In genomic region chr17:77119668-77120301, GRCh38 we compare ENCODE assay signal across 23 cellular contexts. TPM values are rescaled to one million over a fixed set of nuclear protein-coding genes. Genes with fewer than 3 reads are reported as not detected.
A peak's percentile ranks its signal among the peaks of the same experiment; 100 is the strongest.
DNase-seq lines count a peak whose midpoint lies in the region; ATAC-seq and TF ChIP-seq lines count a peak whose summit lies in the region.
"Had no signal": no experiment of that assay in that cellular context is flagged by ENCODE, and none has a peak within 500 bp of the region (broad histone marks: within the 10 kb centered on the region; RNA-seq: fewer than 3 reads in every experiment).

No MANE protein-coding gene starts in this region.

- H3K36me3 Mint-ChIP-seq in endothelial cell (ENCODE audit: low read depth, unreplicated experiment), result no peaks in the 10 kb centered on the region
- H3K36me3 Mint-ChIP-seq: CD4-positive, CD25-positive, alpha-beta regulatory T cell; T-cell had no signal

- no peak for DNase-seq in left ventricle myocardium inferior
- DNase-seq in left cardiac atrium, result no peak
- no peak for DNase-seq in endothelial cell (ENCODE audit: low spot score)
- DNase-seq in upper lobe of left lung, result no peak
- DNase-seq in pons (ENCODE audit: low spot score), result no peak
- DNase-seq in LoVo (ENCODE audit: low spot score), result no peak
- DNase-seq: activated CD4-positive, alpha-beta T cell treated with anti-CD3 and anti-CD28 coated beads, Interleukin-2, amount 50 U/mL, for 1 hour; activated CD8-positive, alpha-beta memory T cell treated with anti-CD3 and anti-CD28 coated beads, Interleukin-2, amount 50 U/mL, for 4 hours; activated gamma-delta T cell treated with Interleukin-2 at 50 U/mL for 16 hours; CD4-positive, CD25-positive, alpha-beta regulatory T cell; DMS79; effector memory CD8-positive, alpha-beta T cell; HFFc6; mesendoderm; naive thymus-derived CD4-positive, alpha-beta T cell; NCI-H2029 treated with DMSO at 0.1 percent for 48 hours; NCI-H446 treated with DMSO at 0.1 percent for 48 hours; T-cell; testis had no signal

- intact Hi-C loops in left ventricle myocardium inferior (cut with micrococcal nuclease) (no loop called here), left cardiac atrium (cut with DNase I) (no loop called here)

- no peak for TF ChIP-seq EP300 in neural cell (conservative IDR thresholded peaks at IDR 0.05; ENCODE audit: poor library complexity, severe bottlenecking)
- TF ChIP-seq EP300 in upper lobe of left lung (IDR thresholded peaks at IDR 0.05), result no peak

- no peak overlapping the region for H2AFZ ChIP-seq in neural cell (ENCODE audit: low read depth, low read length)

- TF ChIP-seq RAD21 in neural cell (conservative IDR thresholded peaks at IDR 0.05), result no peak

- H3K9me3 ChIP-seq in left ventricle myocardium inferior (replicated peaks) (no peaks in the 10 kb centered on the region), neural cell (ENCODE audit: low read length) (no peaks in the 10 kb centered on the region), upper lobe of left lung (no peaks in the 10 kb centered on the region)
- H3K9me3 ChIP-seq: testis had no signal

- H3F3A ChIP-seq in neural cell (ENCODE audit: insufficient read depth, low read length, poor library complexity, severe bottlenecking), result peaks cover 5% of the 10 kb centered on the region

- H3K9me3 Mint-ChIP-seq in endothelial cell (ENCODE audit: unreplicated experiment), result no peaks in the 10 kb centered on the region
- H3K9me3 Mint-ChIP-seq: CD4-positive, CD25-positive, alpha-beta regulatory T cell; effector memory CD8-positive, alpha-beta T cell; HFFc6; naive thymus-derived CD4-positive, alpha-beta T cell; T-cell had no signal

- H3K4me1 Mint-ChIP-seq in endothelial cell (ENCODE audit: unreplicated experiment), result peaks cover 54% of the 10 kb centered on the region

- H4K20me1 ChIP-seq in neural cell (ENCODE audit: insufficient read depth), result no peaks in the 10 kb centered on the region

- H3K4me3 ChIP-seq in left ventricle myocardium inferior (no peak overlapping the region), neural cell (ENCODE audit: low read length) (no peak overlapping the region), upper lobe of left lung (no peak overlapping the region)
- H3K4me3 ChIP-seq: K562, testis had no signal

- H3K27ac ChIP-seq in left ventricle myocardium inferior (replicated peaks) (peak overlapping the region; percentile 92), neural cell (ENCODE audit: low read length) (peak overlapping the region; percentile 95), upper lobe of left lung (peak overlapping the region; percentile 66 to 92 (median 88))
- H3K27ac ChIP-seq: HL-60 had no signal

- H3K4me2 ChIP-seq in neural cell (ENCODE audit: low read length), result no peak overlapping the region

- peaks cover 92% of the 10 kb centered on the region for H3K4me1 ChIP-seq in left ventricle myocardium inferior
- peaks cover 61 to 76% (median 68%) of the 10 kb centered on the region in 4 donors for H3K4me1 ChIP-seq in upper lobe of left lung

- H3K4me3 Mint-ChIP-seq in endothelial cell (ENCODE audit: unreplicated experiment), result no peak overlapping the region
- H3K4me3 Mint-ChIP-seq: CD4-positive, CD25-positive, alpha-beta regulatory T cell; effector memory CD8-positive, alpha-beta T cell; HFFc6; naive thymus-derived CD4-positive, alpha-beta T cell; T-cell had no signal

- H3K9ac ChIP-seq in neural cell (ENCODE audit: low read length), result peak overlapping the region; percentile 63

- peak overlapping the region; percentile 3 for H3K27ac Mint-ChIP-seq in endothelial cell (ENCODE audit: unreplicated experiment)
- H3K27ac Mint-ChIP-seq: effector memory CD8-positive, alpha-beta T cell; T-cell had no signal

- H3K27me3 ChIP-seq in left ventricle myocardium inferior (ENCODE audit: low read depth), result no peaks in the 10 kb centered on the region
- H3K27me3 ChIP-seq in neural cell (ENCODE audit: insufficient read depth, low read depth, low read length), result no peaks in the 10 kb centered on the region
- H3K27me3 ChIP-seq in upper lobe of left lung, result no peaks in the 10 kb centered on the region
- H3K27me3 ChIP-seq: testis had no signal

- TF ChIP-seq CTCF in left ventricle myocardium inferior (IDR thresholded peaks at IDR 0.05; ENCODE audit: borderline replicate concordance) (no peak), endothelial cell (IDR thresholded peaks at IDR 0.05; ENCODE audit: unreplicated experiment) (no peak), neural cell (IDR thresholded peaks at IDR 0.05; ENCODE audit: poor library complexity, severe bottlenecking) (no peak), upper lobe of left lung (IDR thresholded peaks at IDR 0.05) (no peak)

- TF ChIP-seq POLR2A in upper lobe of left lung (IDR thresholded peaks at IDR 0.05), result no peak

- no peaks in the 10 kb centered on the region for H3K79me2 ChIP-seq in neural cell (replicated peaks; ENCODE audit: insufficient read depth, low read length)

- H3K36me3 ChIP-seq in left ventricle myocardium inferior, result no peaks in the 10 kb centered on the region
- no peaks in the 10 kb centered on the region for H3K36me3 ChIP-seq in neural cell (ENCODE audit: insufficient read depth, low read length)
- H3K36me3 ChIP-seq in upper lobe of left lung, result no peaks in the 10 kb centered on the region

- WGBS in upper lobe of left lung, 2 donors, result 67 to 72% methylated on average over 10 of the region's 10 CpGs

- peaks cover 4% of the 10 kb centered on the region for H3K27me3 Mint-ChIP-seq in endothelial cell (ENCODE audit: unreplicated experiment)
- H3K27me3 Mint-ChIP-seq: effector memory CD8-positive, alpha-beta T cell; naive thymus-derived CD4-positive, alpha-beta T cell; T-cell had no signal

- ATAC-seq in left cardiac atrium (no peak), upper lobe of left lung (ENCODE audit: low FRiP score in 2 of 2) (no peak), GM21825 (IDR thresholded peaks at IDR 0.05; ENCODE audit: unreplicated experiment) (no peak)
- ATAC-seq: effector memory CD8-positive, alpha-beta T cell; K562; naive thymus-derived CD4-positive, alpha-beta T cell; T-cell had no signal

- H3K9me2 ChIP-seq in neural cell (ENCODE audit: insufficient read depth, low read length), result no peaks in the 10 kb centered on the region

TF ChIP-seq in neural cell, 6 proteins besides CTCF, POLR2A, EP300 and RAD21:
- TF ChIP-seq EZH2 (IDR thresholded peaks at IDR 0.05; ENCODE audit: borderline replicate concordance, insufficient read depth, low read length, poor library complexity, severe bottlenecking) (no peak), POLR2AphosphoS5 (IDR thresholded peaks at IDR 0.05) (no peak), MXI1 (conservative IDR thresholded peaks at IDR 0.05; ENCODE audit: poor library complexity, severe bottlenecking) (no peak), SMC3 (conservative IDR thresholded peaks at IDR 0.05; ENCODE audit: poor library complexity) (no peak), REST (IDR thresholded peaks at IDR 0.05; ENCODE audit: borderline replicate concordance) (no peak), TAF1 (IDR thresholded peaks at IDR 0.05; ENCODE audit: low read depth) (no peak)
TF ChIP-seq in neural cell: peak in this region for 0.

RNA-seq across cellular contexts. Expression of gene SEC14L1, which starts 21.0 kb away (rescaled TPM):
- total RNA-seq in left ventricle myocardium inferior (55.5 TPM), left cardiac atrium (10 to 100 TPM; 71.6 to 82.2 TPM), endothelial cell (ENCODE audit: unreplicated experiment) (315 TPM), upper lobe of left lung (100 to 1,000 TPM; 100 to 291 (median 145) TPM)
- polyA plus RNA-seq in neural cell, result 40.4 and 49.7 TPM in 2 replicates
- polyA minus RNA-seq in neural cell, result 112 TPM in 2 replicates
